1 cellular context compared by ENCODE assay signal in genomic region chr7:92035576-92035975, GRCh38.
A peak's percentile ranks its signal among the peaks of the same experiment; 100 is the strongest.
TF ChIP-seq lines count a peak whose summit lies in the region.

No MANE protein-coding gene starts in this region.

TF ChIP-seq in H1, 55 proteins besides CTCF, POLR2A, EP300 and RAD21 (continued from another document):
- TF ChIP-seq CHD7 (IDR thresholded peaks at IDR 0.05; ENCODE audit: insufficient replicate concordance, low read length) = peak; percentile 75
